In the genomic region with DNA sequence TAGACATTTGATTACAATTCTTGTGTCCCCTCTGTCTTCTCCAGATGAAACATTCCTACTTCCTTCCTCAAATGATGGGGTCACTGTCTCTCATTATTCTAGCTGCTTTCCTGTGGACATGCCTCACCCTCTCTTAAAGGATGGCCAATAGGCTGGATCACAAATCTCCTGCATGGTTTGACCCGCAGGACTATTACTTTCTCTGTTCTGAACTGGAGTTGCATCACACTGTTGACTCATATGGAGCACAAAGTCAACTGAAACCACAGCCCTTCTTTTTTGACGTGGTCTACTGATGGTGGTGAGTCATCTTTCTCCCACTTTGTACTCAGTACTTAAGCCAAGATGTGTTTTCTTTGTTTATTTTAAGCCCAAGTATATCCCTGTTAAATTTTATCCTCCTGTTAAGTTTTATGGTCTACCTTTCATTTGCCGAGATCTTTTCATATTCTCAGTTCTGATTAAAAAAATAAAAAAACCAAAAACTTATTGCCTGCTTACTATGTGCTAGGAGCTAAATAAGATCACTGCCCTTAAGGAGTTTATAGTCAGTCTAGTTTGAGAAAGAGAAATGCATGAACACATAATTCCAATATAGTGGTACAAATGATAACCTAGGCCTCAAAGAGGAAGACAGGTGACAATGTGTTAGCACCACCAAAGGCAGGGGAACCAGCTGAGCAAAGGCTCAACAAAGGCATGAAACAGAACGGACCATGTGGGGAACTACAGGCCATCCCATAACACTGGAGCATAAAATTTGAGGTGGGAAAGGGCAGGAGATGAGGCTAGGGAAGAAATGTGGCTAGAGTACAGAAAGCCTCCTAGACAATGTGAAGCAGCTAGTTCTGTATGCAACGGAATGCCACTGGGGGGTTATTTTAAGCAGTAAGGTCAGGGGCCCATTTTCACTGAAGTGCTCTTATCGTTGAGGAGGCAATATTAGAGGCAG, we compare ENCODE assay signal across 1 cellular context.
TF ChIP-seq lines count a peak whose summit lies in the region.

No MANE protein-coding gene starts in this region.

TF ChIP-seq in K562, 482 proteins besides CTCF, POLR2A, EP300 and RAD21 (continued from another document and continues in another):
- TF ChIP-seq E2F5 (CRISPR knock-in tag; IDR thresholded peaks at IDR 0.05), result no peak
- peak; percentile 92 for TF ChIP-seq ARID1B (IDR thresholded peaks at IDR 0.05)
- TF ChIP-seq ZNF384 (IDR thresholded peaks at IDR 0.05; ENCODE audit: low read depth, low read length), result 0 out of 2 replicates have a peak, but pooled peaks have one; percentile 13
- no peak for TF ChIP-seq ZNF232 (CRISPR knock-in tag; IDR thresholded peaks at IDR 0.05)
- TF ChIP-seq DLX4 (CRISPR knock-in tag; IDR thresholded peaks at IDR 0.05), result no peak
- TF ChIP-seq, protein P1, sequence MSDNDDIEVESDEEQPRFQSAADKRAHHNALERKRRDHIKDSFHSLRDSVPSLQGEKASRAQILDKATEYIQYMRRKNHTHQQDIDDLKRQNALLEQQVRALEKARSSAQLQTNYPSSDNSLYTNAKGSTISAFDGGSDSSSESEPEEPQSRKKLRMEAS (CRISPR knock-in tag; IDR thresholded peaks at IDR 0.05), result no peak
- peak; percentile 73 for TF ChIP-seq KLF6 (CRISPR knock-in tag; IDR thresholded peaks at IDR 0.05; ENCODE audit: borderline replicate concordance)
- no peak for TF ChIP-seq ILK (tag; IDR thresholded peaks at IDR 0.05; ENCODE audit: borderline replicate concordance, low read depth)
- no peak for TF ChIP-seq RBBP5 (IDR thresholded peaks at IDR 0.05; ENCODE audit: borderline replicate concordance, insufficient read depth, low read length, poor library complexity, severe bottlenecking)
- no peak for TF ChIP-seq RB1 (IDR thresholded peaks at IDR 0.05; ENCODE audit: low read depth)
- peak; percentile 95 for TF ChIP-seq ZNF175 (CRISPR knock-in tag; IDR thresholded peaks at IDR 0.05; ENCODE audit: low read depth)
- TF ChIP-seq CTBP1 (IDR thresholded peaks at IDR 0.05; ENCODE audit: borderline replicate concordance), result peak; percentile 83
- TF ChIP-seq LCOR (CRISPR knock-in tag; IDR thresholded peaks at IDR 0.05), result peak; percentile 59; the same call in 1 of the 2 replicates
- TF ChIP-seq FOXK1 (CRISPR knock-in tag; IDR thresholded peaks at IDR 0.05; ENCODE audit: borderline replicate concordance), result no peak
- TF ChIP-seq ZNF589 (CRISPR knock-in tag; IDR thresholded peaks at IDR 0.05; ENCODE audit: low read depth), result peak; percentile 97
- TF ChIP-seq, protein P2, sequence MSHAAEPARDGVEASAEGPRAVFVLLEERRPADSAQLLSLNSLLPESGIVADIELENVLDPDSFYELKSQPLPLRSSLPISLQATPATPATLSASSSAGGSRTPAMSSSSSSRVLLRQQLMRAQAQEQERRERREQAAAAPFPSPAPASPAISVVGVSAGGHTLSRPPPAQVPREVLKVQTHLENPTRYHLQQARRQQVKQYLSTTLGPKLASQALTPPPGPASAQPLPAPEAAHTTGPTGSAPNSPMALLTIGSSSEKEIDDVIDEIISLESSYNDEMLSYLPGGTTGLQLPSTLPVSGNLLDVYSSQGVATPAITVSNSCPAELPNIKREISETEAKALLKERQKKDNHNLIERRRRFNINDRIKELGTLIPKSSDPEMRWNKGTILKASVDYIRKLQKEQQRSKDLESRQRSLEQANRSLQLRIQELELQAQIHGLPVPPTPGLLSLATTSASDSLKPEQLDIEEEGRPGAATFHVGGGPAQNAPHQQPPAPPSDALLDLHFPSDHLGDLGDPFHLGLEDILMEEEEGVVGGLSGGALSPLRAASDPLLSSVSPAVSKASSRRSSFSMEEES (CRISPR knock-in tag; IDR thresholded peaks at IDR 0.05), result no peak
- TF ChIP-seq ZFP30 (CRISPR knock-in tag; IDR thresholded peaks at IDR 0.05; ENCODE audit: borderline replicate concordance), result no peak
- TF ChIP-seq DEAF1 (CRISPR knock-in tag; IDR thresholded peaks at IDR 0.05), result peak; percentile 41; the same call in 1 of the 2 replicates
- peak in 1 of 2 experiments; percentile 66; a peak in 2 of 4 replicates for TF ChIP-seq TEAD1 (CRISPR knock-in tag; IDR thresholded peaks at IDR 0.05)
- TF ChIP-seq ZNF512 (tag; IDR thresholded peaks at IDR 0.05), result no peak
- no peak for TF ChIP-seq KAT8 (IDR thresholded peaks at IDR 0.05; ENCODE audit: low read depth)
- TF ChIP-seq GTF2E2 (tag; IDR thresholded peaks at IDR 0.05), result peak; percentile 60; the same call in 1 of the 2 replicates
- peak; percentile 93 for TF ChIP-seq BRD9 (IDR thresholded peaks at IDR 0.05; ENCODE audit: low read depth, partially characterized antibody)
- TF ChIP-seq ZBTB7A (IDR thresholded peaks at IDR 0.05; ENCODE audit: borderline replicate concordance, control insufficient read depth, low read depth, low read length), result no peak
- TF ChIP-seq ELF1 (tag; IDR thresholded peaks at IDR 0.05), result 0 out of 2 replicates have a peak, but pooled peaks have one; percentile 28
- no peak for TF ChIP-seq NFE2L1 (tag; IDR thresholded peaks at IDR 0.05; ENCODE audit: borderline replicate concordance, low read depth)
- TF ChIP-seq ETV1 (tag; conservative IDR thresholded peaks at IDR 0.05; ENCODE audit: low read depth), result 0 out of 2 replicates have a peak, but pooled peaks have one; percentile 27
- no peak for TF ChIP-seq THAP12 (CRISPR knock-in tag; IDR thresholded peaks at IDR 0.05)
- peak; percentile 23; the same call in 1 of the 2 replicates for TF ChIP-seq PHF21A (IDR thresholded peaks at IDR 0.05; ENCODE audit: borderline replicate concordance, low read depth)
- TF ChIP-seq ZNF586 (CRISPR knock-in tag; conservative IDR thresholded peaks at IDR 0.05), result peak; percentile 42; the same call in 1 of the 2 replicates
- 0 out of 2 replicates have a peak, but pooled peaks have one; percentile 6 for TF ChIP-seq ETV5 (CRISPR knock-in tag; IDR thresholded peaks at IDR 0.05; ENCODE audit: low read depth)
- TF ChIP-seq UBTF (IDR thresholded peaks at IDR 0.05; ENCODE audit: borderline replicate concordance in 1 of 2, low read depth in 2 of 2, low read length in 2 of 2), result 0 out of 4 replicates have a peak, but pooled peaks of 1 of the 2 experiments have one; percentile 4
- TF ChIP-seq FOXA1 (IDR thresholded peaks at IDR 0.05; ENCODE audit: borderline replicate concordance), result no peak
- peak; percentile 73 for TF ChIP-seq ZNF444 (CRISPR knock-in tag; IDR thresholded peaks at IDR 0.05)
- TF ChIP-seq, protein P3, sequence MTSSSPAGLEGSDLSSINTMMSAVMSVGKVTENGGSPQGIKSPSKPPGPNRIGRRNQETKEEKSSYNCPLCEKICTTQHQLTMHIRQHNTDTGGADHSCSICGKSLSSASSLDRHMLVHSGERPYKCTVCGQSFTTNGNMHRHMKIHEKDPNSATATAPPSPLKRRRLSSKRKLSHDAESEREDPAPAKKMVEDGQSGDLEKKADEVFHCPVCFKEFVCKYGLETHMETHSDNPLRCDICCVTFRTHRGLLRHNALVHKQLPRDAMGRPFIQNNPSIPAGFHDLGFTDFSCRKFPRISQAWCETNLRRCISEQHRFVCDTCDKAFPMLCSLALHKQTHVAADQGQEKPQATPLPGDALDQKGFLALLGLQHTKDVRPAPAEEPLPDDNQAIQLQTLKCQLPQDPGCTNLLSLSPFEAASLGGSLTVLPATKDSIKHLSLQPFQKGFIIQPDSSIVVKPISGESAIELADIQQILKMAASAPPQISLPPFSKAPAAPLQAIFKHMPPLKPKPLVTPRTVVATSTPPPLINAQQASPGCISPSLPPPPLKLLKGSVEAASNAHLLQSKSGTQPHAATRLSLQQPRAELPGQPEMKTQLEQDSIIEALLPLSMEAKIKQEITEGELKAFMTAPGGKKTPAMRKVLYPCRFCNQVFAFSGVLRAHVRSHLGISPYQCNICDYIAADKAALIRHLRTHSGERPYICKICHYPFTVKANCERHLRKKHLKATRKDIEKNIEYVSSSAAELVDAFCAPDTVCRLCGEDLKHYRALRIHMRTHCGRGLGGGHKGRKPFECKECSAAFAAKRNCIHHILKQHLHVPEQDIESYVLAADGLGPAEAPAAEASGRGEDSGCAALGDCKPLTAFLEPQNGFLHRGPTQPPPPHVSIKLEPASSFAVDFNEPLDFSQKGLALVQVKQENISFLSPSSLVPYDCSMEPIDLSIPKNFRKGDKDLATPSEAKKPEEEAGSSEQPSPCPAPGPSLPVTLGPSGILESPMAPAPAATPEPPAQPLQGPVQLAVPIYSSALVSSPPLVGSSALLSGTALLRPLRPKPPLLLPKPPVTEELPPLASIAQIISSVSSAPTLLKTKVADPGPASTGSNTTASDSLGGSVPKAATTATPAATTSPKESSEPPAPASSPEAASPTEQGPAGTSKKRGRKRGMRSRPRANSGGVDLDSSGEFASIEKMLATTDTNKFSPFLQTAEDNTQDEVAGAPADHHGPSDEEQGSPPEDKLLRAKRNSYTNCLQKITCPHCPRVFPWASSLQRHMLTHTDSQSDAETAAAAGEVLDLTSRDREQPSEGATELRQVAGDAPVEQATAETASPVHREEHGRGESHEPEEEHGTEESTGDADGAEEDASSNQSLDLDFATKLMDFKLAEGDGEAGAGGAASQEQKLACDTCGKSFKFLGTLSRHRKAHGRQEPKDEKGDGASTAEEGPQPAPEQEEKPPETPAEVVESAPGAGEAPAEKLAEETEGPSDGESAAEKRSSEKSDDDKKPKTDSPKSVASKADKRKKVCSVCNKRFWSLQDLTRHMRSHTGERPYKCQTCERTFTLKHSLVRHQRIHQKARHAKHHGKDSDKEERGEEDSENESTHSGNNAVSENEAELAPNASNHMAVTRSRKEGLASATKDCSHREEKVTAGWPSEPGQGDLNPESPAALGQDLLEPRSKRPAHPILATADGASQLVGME (CRISPR knock-in tag; IDR thresholded peaks at IDR 0.05), result no peak
- no peak for TF ChIP-seq SMC3 (conservative IDR thresholded peaks at IDR 0.05; ENCODE audit: insufficient read depth, low read depth, low read length)
- no peak for TF ChIP-seq YBX1 (IDR thresholded peaks at IDR 0.05)
